Comparison of ENCODE assay signal across 10 cellular contexts in the genomic region with DNA sequence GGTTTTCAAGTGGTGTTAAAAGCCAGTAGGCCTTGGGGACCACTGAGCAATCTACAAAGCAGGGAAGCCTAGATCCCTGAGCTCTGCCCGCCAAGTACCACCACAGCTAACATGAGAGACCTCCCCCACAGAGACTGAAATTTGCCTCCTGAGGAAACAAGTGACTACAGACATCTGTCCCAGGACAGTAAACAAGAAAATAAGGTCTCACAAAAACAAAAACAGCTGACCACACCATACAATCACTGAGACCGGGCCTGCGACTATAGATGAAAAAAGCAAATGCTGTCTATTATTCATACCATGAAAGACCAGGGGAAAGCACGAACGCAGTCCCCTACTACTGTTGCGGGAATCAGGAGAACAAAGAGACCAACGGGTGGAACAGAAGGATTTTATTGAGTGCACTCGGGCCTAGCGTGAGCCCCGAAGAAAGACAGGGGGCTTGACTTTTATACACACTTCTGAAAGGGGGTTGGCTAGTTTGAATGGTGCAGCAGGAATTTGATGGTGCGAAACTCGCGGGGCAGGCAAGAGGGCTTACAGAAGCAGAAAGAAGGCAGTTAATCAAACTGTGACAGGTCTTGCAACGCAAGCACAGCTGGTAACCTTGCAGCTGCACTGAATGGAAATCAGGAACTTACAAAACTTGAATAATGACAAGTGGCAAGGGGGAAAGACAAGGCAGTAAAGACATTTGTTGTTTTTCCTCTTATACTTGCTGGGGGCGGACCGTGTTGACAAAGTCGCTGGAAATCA. TPM values are rescaled to one million over a fixed set of nuclear protein-coding genes. Genes with fewer than 3 reads are reported as not detected.
DNase-seq lines count a peak whose midpoint lies in the region; ATAC-seq and TF ChIP-seq lines count a peak whose summit lies in the region.
"Not testable (repeated sequence)": the region's sequence is repeated elsewhere in the genome, so short reads cannot be mapped to it uniquely, and the experiment has no call there.
"Had no signal": no experiment of that assay in that cellular context is flagged by ENCODE, and none has a peak within 500 bp of the region (broad histone marks: within the 10 kb centered on the region; RNA-seq: fewer than 3 reads in every experiment).

No MANE protein-coding gene starts in this region.

- intact Hi-C loops in activated B cell treated with CpG ODN at 0.5 μM for 24 hours (cut with micrococcal nuclease); sciatic nerve (cut with DNase I): not testable (repeated sequence)

- not testable (repeated sequence) for H3K9me3 Mint-ChIP-seq in activated B cell treated with CpG ODN at 0.5 μM for 24 hours

- TF ChIP-seq CTCF in activated B cell treated with CpG ODN at 0.5 μM for 24 hours (IDR thresholded peaks at IDR 0.05); astrocyte of the spinal cord (IDR thresholded peaks at IDR 0.05; ENCODE audit: low read depth, low read length): not testable (repeated sequence)

- in situ Hi-C loops in ACHN (cut with HindIII; ENCODE audit: low pct_ligation_motif_present, low pct_unique_long_range_greater_than_20kb, low sequenced_read_pairs); astrocyte of the spinal cord (cut with HindIII; ENCODE audit: low sequenced_read_pairs): not testable (repeated sequence)

- H3K4me3 Mint-ChIP-seq in activated B cell treated with CpG ODN at 0.5 μM for 24 hours, result peak overlapping the region; percentile 76

- CTCF ChIA-PET in activated B cell treated with CpG ODN at 0.5 μM for 24 hours (lab: Charles Lee), result not testable (repeated sequence)

- not testable (repeated sequence) for H3K27me3 Mint-ChIP-seq in activated B cell treated with CpG ODN at 0.5 μM for 24 hours

- H3K4me3 ChIP-seq in astrocyte of the spinal cord (ENCODE audit: low read depth, low read length), result not testable (repeated sequence)

- peak overlapping the region; percentile 100 for H3K27ac Mint-ChIP-seq in activated B cell treated with CpG ODN at 0.5 μM for 24 hours

- H3K4me1 Mint-ChIP-seq in activated B cell treated with CpG ODN at 0.5 μM for 24 hours, result peaks cover 17% of the 10 kb centered on the region

- not testable (repeated sequence) for H3K36me3 Mint-ChIP-seq in activated B cell treated with CpG ODN at 0.5 μM for 24 hours (ENCODE audit: low read depth)

- ATAC-seq in GM18520 (IDR thresholded peaks at IDR 0.05; ENCODE audit: unreplicated experiment) (peak; percentile 31), HG02943 (IDR thresholded peaks at IDR 0.05; ENCODE audit: low read depth, unreplicated experiment) (peak; percentile 30), sciatic nerve (peak; percentile 30)
- not testable (repeated sequence) for ATAC-seq in activated B cell treated with CpG ODN at 0.5 μM for 24 hours (ENCODE audit: low read depth)

- DNase-seq in ACHN (peak; percentile 6), NCI-H446 treated with DMSO at 0.1 percent for 48 hours (lab: John Stamatoyannopoulos, UW) (peak; percentile 7), activated B cell treated with CpG ODN at 0.5 μM for 24 hours (peak; percentile 38), astrocyte of the spinal cord (ENCODE audit: low read depth, low spot score) (peak; percentile 6), islet precursor cell (peak; percentile 58)
- not testable (repeated sequence) for DNase-seq in sciatic nerve (ENCODE audit: low spot score)

- POLR2A ChIA-PET in activated B cell treated with CpG ODN at 0.5 μM for 24 hours (lab: Charles Lee), result interaction anchor here (0.5 to 1.5 kb wide), 12 partner anchors 11 to 1842 kb away, joined by 3 to 64 read pairs (median 7); partner anchors contain the start of gene NBPF15

RNA-seq across cellular contexts. Expression of gene PPIAL4F, which starts 47.0 kb away (rescaled TPM):
- not detected in 2 replicates for total RNA-seq in activated B cell treated with CpG ODN at 0.5 μM for 24 hours
- not detected for total RNA-seq in sciatic nerve
- total RNA-seq: esophagus squamous epithelium, kidney had no signal
